ENCODE assay signal across 8 cellular contexts in genomic region chr14:21097616-21098133, GRCh38. TPM values are rescaled to one million over a fixed set of nuclear protein-coding genes. Genes with fewer than 3 reads are reported as not detected.
DNase-seq lines count a peak whose midpoint lies in the region; ATAC-seq and TF ChIP-seq lines count a peak whose summit lies in the region.

No MANE protein-coding gene starts in this region.

- H3K36me3 ChIP-seq in A673 (ENCODE audit: insufficient read depth, low read length, poor library complexity, severe bottlenecking): peaks cover 7% of the 10 kb centered on the region
- peaks cover 7% of the 10 kb centered on the region; the same call in 1 of the 2 replicates for H3K36me3 ChIP-seq in HUES6 (ENCODE audit: control insufficient read depth, insufficient read depth, low read length)

- H3K27ac Mint-ChIP-seq in central memory CD8-positive, alpha-beta T cell (ENCODE audit: low read depth): peak overlapping the region; percentile 71
- H3K27ac Mint-ChIP-seq in mesothelial cell of epicardium: peak overlapping the region; percentile 96

- H3K27ac ChIP-seq in A673 (ENCODE audit: low read depth, low read length, poor library complexity, severe bottlenecking): peak overlapping the region; percentile 83
- H3K27ac ChIP-seq in HUES6 (ENCODE audit: low read depth, low read length): peak overlapping the region; percentile 28

- peak overlapping the region; percentile 72 for H3K9ac ChIP-seq in HUES6 (ENCODE audit: low read length)

- H3K27me3 ChIP-seq in A673 (replicated peaks; ENCODE audit: insufficient read depth, low read depth, low read length, poor library complexity): no peaks in the 10 kb centered on the region
- H3K27me3 ChIP-seq in HUES6 (ENCODE audit: control insufficient read depth, insufficient read depth, low read length): no peaks in the 10 kb centered on the region

- H3K9me3 Mint-ChIP-seq in central memory CD8-positive, alpha-beta T cell: no peaks in the 10 kb centered on the region
- H3K9me3 Mint-ChIP-seq in mesothelial cell of epicardium: no peaks in the 10 kb centered on the region

- H3K4me1 ChIP-seq in A673 (ENCODE audit: insufficient read depth, low read length, poor library complexity, severe bottlenecking) (peaks cover 60% of the 10 kb centered on the region), HUES6 (ENCODE audit: control insufficient read depth, insufficient read depth, low read length) (peaks cover 59% of the 10 kb centered on the region)

- peak; percentile 26 for ATAC-seq in central memory CD8-positive, alpha-beta T cell (replicated peaks; ENCODE audit: extremely low read depth, poor library complexity, severe bottlenecking)
- no peak for ATAC-seq in GM21529 (IDR thresholded peaks at IDR 0.05; ENCODE audit: unreplicated experiment)
- no peak for ATAC-seq in GM21447 (IDR thresholded peaks at IDR 0.05; ENCODE audit: unreplicated experiment)

- CTCF ChIA-PET in A673 (lab: Charles Lee): interaction anchor here (0.6 to 2.6 kb wide), 3 partner anchors 26 to 172 kb away, joined by 3 to 12 read pairs (median 5); no protein-coding TSS in a partner anchor

- DNase-seq in A673 (ENCODE audit: low spot score) (peak; percentile 42), mesothelial cell of epicardium (ENCODE audit: low spot score in 2 of 2, unreplicated experiment in 2 of 2) (no peak), activated gamma-delta T cell treated with Interleukin-2 at 50 U/mL for 16 hours (no peak), putamen (ENCODE audit: low spot score) (no peak)
- DNase-seq in central memory CD8-positive, alpha-beta T cell (ENCODE audit: low spot score in 2 of 2): no peak

- peaks cover 23% of the 10 kb centered on the region for H3K4me1 Mint-ChIP-seq in central memory CD8-positive, alpha-beta T cell
- peaks cover 59% of the 10 kb centered on the region for H3K4me1 Mint-ChIP-seq in mesothelial cell of epicardium

- peak overlapping the region; percentile 77 for H3K4me3 Mint-ChIP-seq in central memory CD8-positive, alpha-beta T cell
- H3K4me3 Mint-ChIP-seq in mesothelial cell of epicardium: peak overlapping the region; percentile 86

- peaks cover 4% of the 10 kb centered on the region for H3K36me3 Mint-ChIP-seq in central memory CD8-positive, alpha-beta T cell (ENCODE audit: insufficient read depth)
- peaks cover 7% of the 10 kb centered on the region for H3K36me3 Mint-ChIP-seq in mesothelial cell of epicardium

- H3K4me3 ChIP-seq in A673 (ENCODE audit: low read depth, low read length, poor library complexity, severe bottlenecking): peak overlapping the region; percentile 55
- H3K4me3 ChIP-seq in HUES6 (ENCODE audit: low read depth, low read length): peak overlapping the region; percentile 69

- POLR2A ChIA-PET in A673 (lab: Charles Lee; ENCODE audit: low non-redundant PET): interaction anchor here (0.6 kb wide), 1 partner anchor 119 kb away, joined by 4 read pairs; no protein-coding TSS in a partner anchor

- H3K27me3 Mint-ChIP-seq in central memory CD8-positive, alpha-beta T cell: peaks cover 10% of the 10 kb centered on the region
- no peaks in the 10 kb centered on the region for H3K27me3 Mint-ChIP-seq in mesothelial cell of epicardium (ENCODE audit: low read depth)

- no peak for TF ChIP-seq CTCF in A673 (conservative IDR thresholded peaks at IDR 0.05; ENCODE audit: low read depth, low read length)
- TF ChIP-seq CTCF in mesothelial cell of epicardium (IDR thresholded peaks at IDR 0.05; ENCODE audit: unreplicated experiment): no peak

- intact Hi-C loops in A673 (cut with micrococcal nuclease; ENCODE audit: unreplicated experiment): no loop called here

- BruUV-seq in A673 (replicated peaks; lab: Mats Ljungman, UMichigan): no TSS peak

- H3K9me3 ChIP-seq in A673 (ENCODE audit: low read depth, low read length, poor library complexity, severe bottlenecking): no peaks in the 10 kb centered on the region
- no peaks in the 10 kb centered on the region for H3K9me3 ChIP-seq in HUES6 (ENCODE audit: control insufficient read depth, insufficient read depth, low read depth, low read length)

RNA-seq across cellular contexts. Expression of gene ZNF219, which starts 0.8 kb away (rescaled TPM):
- total RNA-seq in A673 (2021): 78.0 and 84.6 TPM in 2 replicates
- 73.3 to 79.3 TPM (median 75.2 TPM) in 3 replicates for total RNA-seq in mesothelial cell of epicardium

RNA-seq across cellular contexts. Expression of gene TMEM253, which starts 3.2 kb away (rescaled TPM):
- 0.48 and 0.49 TPM in 2 replicates for total RNA-seq in A673 (2021)
- total RNA-seq in mesothelial cell of epicardium: 1.3 to 1.9 TPM (median 1.6 TPM) in 3 replicates

RNA-seq across cellular contexts. Expression of gene ARHGEF40, which starts 27.6 kb away (rescaled TPM):
- total RNA-seq in A673 (2021) (89.6 and 94.1 TPM in 2 replicates), mesothelial cell of epicardium (83.2 to 96.2 TPM (median 83.5 TPM) in 3 replicates)

RNA-seq across cellular contexts. Expression of gene RNASE8, which starts 40.1 kb away (rescaled TPM):
- not detected in 2 replicates for total RNA-seq in A673 (2021)
- total RNA-seq in mesothelial cell of epicardium: not detected in 3 replicates

RNA-seq across cellular contexts. Expression of gene RNASE7, which starts 55.5 kb away (rescaled TPM):
- not detected in 2 replicates for total RNA-seq in A673 (2021)
- total RNA-seq in mesothelial cell of epicardium: 0.29 to 0.66 TPM (median 0.34 TPM) in 3 replicates
